Comparison of ENCODE assay signal across 7 cellular contexts in genomic region chr20:15099130-15099529, GRCh38.
"Had no signal": no experiment of that assay in that cellular context is flagged by ENCODE, and none has a peak within 500 bp of the region (broad histone marks: within the 10 kb centered on the region; RNA-seq: fewer than 3 reads in every experiment).

No MANE protein-coding gene starts in this region.

- H3K4me3 ChIP-seq: K562 had no signal

- H3K4me2 ChIP-seq: KMS-11 had no signal

- DNase-seq: IMR-90, KBM-7, KG1 had no signal

- ATAC-seq: K562 had no signal

- H3K27ac ChIP-seq: HL-60, KMS-11 had no signal

- H3K9ac ChIP-seq: KMS-11 had no signal

- FAIRE-seq: HTR-8/SVneo, K562 had no signal
